ENCODE assay signal across 8 cellular contexts in the genomic region with DNA sequence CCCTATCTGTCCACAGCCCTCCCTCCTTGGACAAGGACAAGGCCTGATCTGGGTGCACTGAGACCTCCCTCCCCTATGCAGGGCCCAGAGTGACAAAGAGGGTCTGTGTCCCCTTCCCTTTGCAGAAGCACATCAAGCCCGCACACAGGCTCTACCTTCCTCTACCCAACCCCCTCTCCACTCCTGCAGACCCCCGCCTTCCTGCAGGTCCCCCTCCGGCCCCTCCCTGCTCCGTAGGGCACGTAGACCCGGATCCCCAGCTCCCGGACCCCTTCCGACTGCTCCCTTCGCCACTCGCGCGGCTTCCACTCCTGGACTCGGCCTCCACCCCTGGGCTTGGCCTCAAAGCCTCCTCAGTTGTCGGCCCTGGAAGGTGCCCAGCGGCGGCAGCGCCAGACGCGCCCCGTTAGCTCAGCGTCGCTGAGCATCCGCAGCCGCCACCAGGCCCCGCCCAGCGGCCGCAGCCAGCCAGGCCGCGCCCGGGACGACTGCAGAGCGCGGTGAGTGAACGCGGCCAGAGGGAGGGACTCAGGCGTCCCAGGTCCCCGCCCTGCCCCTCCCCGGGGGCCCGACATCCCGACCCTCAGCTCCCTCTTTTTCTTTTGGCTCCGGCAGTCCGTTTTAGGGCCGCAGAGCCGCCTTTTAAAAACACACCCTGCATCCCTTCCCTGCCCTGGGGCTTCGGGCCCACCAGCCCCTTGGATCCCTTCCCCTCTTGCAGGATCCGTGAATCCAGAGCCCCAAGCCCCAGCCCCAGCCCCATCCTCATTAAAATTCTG. TPM values are rescaled to one million over a fixed set of nuclear protein-coding genes. Genes with fewer than 3 reads are reported as not detected.
DNase-seq lines count a peak whose midpoint lies in the region; ATAC-seq and TF ChIP-seq lines count a peak whose summit lies in the region.

No MANE protein-coding gene starts in this region.

- H3K4me3 ChIP-seq in NT2/D1 (ENCODE audit: insufficient read length, low read depth) (peak overlapping the region; percentile 68), fibroblast of the aortic adventitia (ENCODE audit: low read depth, low read length) (peak overlapping the region; percentile 61), Karpas-422 (ENCODE audit: low read length) (no peak overlapping the region)

- H2AFZ ChIP-seq in Karpas-422 (ENCODE audit: low read length): no peak overlapping the region

- H3K36me3 ChIP-seq in NT2/D1 (ENCODE audit: insufficient read depth, insufficient read length, low read length) (peaks cover 8% of the 10 kb centered on the region), Karpas-422 (ENCODE audit: insufficient read depth, low read length) (no peaks in the 10 kb centered on the region)

- POLR2A ChIA-PET in GM10248 (lab: Yijun Ruan, JAX): interaction anchor here (0.9 to 1.0 kb wide), 2 partner anchors 13 to 15 kb away, joined by 3 read pairs; no protein-coding TSS in a partner anchor

- TF ChIP-seq CTCF in GM10248 (IDR thresholded peaks at IDR 0.05; ENCODE audit: control extremely low read depth, extremely low read depth, low read depth, missing control alignments): no peak
- TF ChIP-seq CTCF in fibroblast of the aortic adventitia (IDR thresholded peaks at IDR 0.05; ENCODE audit: insufficient read depth, low read length): no peak

- no peaks in the 10 kb centered on the region for H3K9me2 ChIP-seq in Karpas-422 (replicated peaks; ENCODE audit: insufficient read depth, low read length)

- no peak for ATAC-seq in GM19328 (IDR thresholded peaks at IDR 0.05; ENCODE audit: unreplicated experiment)

- H3K27me3 ChIP-seq in NT2/D1 (ENCODE audit: insufficient read depth, insufficient read length): no peaks in the 10 kb centered on the region
- H3K27me3 ChIP-seq in Karpas-422 (ENCODE audit: low read length): no peaks in the 10 kb centered on the region

- H3K27ac ChIP-seq in substantia nigra (ENCODE audit: low read depth, low read length, poor library complexity, severe bottlenecking) (peak overlapping the region; percentile 96), Karpas-422 (ENCODE audit: low read length) (no peak overlapping the region)

- CTCF ChIA-PET in GM10248 (lab: Yijun Ruan, JAX): interaction anchor here (1.0 kb wide), 1 partner anchor 153 kb away, joined by 3 read pairs; no protein-coding TSS in a partner anchor

- DNase-seq in GM10248 (ENCODE audit: extremely low spot score): peak; percentile 63
- no peak for DNase-seq in NT2/D1 (ENCODE audit: low read depth, low spot score)
- peak; percentile 75 for DNase-seq in activated gamma-delta T cell (lab: John Stamatoyannopoulos, UW)
- DNase-seq in fibroblast of the aortic adventitia (ENCODE audit: low read depth): peak; percentile 68
- peak; percentile 66 for DNase-seq in myocyte (ENCODE audit: low read depth)
- DNase-seq in substantia nigra (lab: John Stamatoyannopoulos, UW): peak in 44 of 49 donors; percentile 24 to 89 (median 64)
- DNase-seq in Karpas-422: no peak

- H3K9ac ChIP-seq in NT2/D1 (ENCODE audit: insufficient read length, low read depth) (peak overlapping the region; percentile 86), Karpas-422 (ENCODE audit: low read length) (no peak overlapping the region)

- H3K9me3 ChIP-seq in NT2/D1 (ENCODE audit: insufficient read depth, low read length): no peaks in the 10 kb centered on the region
- no peaks in the 10 kb centered on the region for H3K9me3 ChIP-seq in Karpas-422 (ENCODE audit: low read length)

- H4K20me1 ChIP-seq in Karpas-422 (ENCODE audit: insufficient read depth, low read depth, low read length): no peaks in the 10 kb centered on the region

- H3K4me1 ChIP-seq in NT2/D1 (ENCODE audit: insufficient read depth, insufficient read length) (peaks cover 6% of the 10 kb centered on the region), Karpas-422 (ENCODE audit: low read length) (peaks cover 5% of the 10 kb centered on the region)

- H3K4me2 ChIP-seq in Karpas-422 (ENCODE audit: low read depth, low read length, poor library complexity, severe bottlenecking): no peak overlapping the region

- no peaks in the 10 kb centered on the region for H3K79me2 ChIP-seq in Karpas-422 (ENCODE audit: low read length)

RNA-seq across cellular contexts. Expression of a gene that starts 1.6 kb away (rescaled TPM):
- total RNA-seq in fibroblast of the aortic adventitia (ENCODE audit: low replicate concordance) (6.8 and 30.2 TPM in 2 replicates), myocyte (43.9 and 78.9 TPM in 2 replicates)
- polyA plus RNA-seq in myocyte (2012): 103 TPM
- not detected in 2 replicates for total RNA-seq in Karpas-422 (2014; rRNA removed; shearing (Covaris generic); ENCODE audit: low replicate concordance)

RNA-seq across cellular contexts. Expression of a gene that starts 15.9 kb away (rescaled TPM):
- total RNA-seq in fibroblast of the aortic adventitia (ENCODE audit: low replicate concordance): not detected in 2 replicates
- not detected in 2 replicates for total RNA-seq in myocyte
- polyA plus RNA-seq in myocyte (2012): 0.03 TPM
- total RNA-seq in Karpas-422 (2014; rRNA removed; shearing (Covaris generic); ENCODE audit: low replicate concordance): not detected in 2 replicates

RNA-seq across cellular contexts. Expression of a gene that starts 42.0 kb away (rescaled TPM):
- total RNA-seq in fibroblast of the aortic adventitia (ENCODE audit: low replicate concordance) (not detected in 2 replicates), myocyte (not detected in 2 replicates)
- polyA plus RNA-seq in myocyte (2012): not detected
- total RNA-seq in Karpas-422 (2014; rRNA removed; shearing (Covaris generic); ENCODE audit: low replicate concordance): not detected in 2 replicates

RNA-seq across cellular contexts. Expression of a gene that starts 43.0 kb away (rescaled TPM):
- 0.57 and 1.9 TPM in 2 replicates for total RNA-seq in fibroblast of the aortic adventitia (ENCODE audit: low replicate concordance)
- total RNA-seq in myocyte: not detected in 2 replicates
- polyA plus RNA-seq in myocyte (2012): not detected
- total RNA-seq in Karpas-422 (2014; rRNA removed; shearing (Covaris generic); ENCODE audit: low replicate concordance): not detected in 2 replicates

Comparison
In these comparisons a context has a peak if more than half of its experiments do, and no peak if none do; other contexts are left out.
1. DNase-seq: peak in GM10248 (single experiment), activated gamma-delta T cell (single experiment), fibroblast of the aortic adventitia (single experiment), myocyte (single experiment) and substantia nigra (44 of 49); none in NT2/D1 (single experiment) and Karpas-422 (single experiment).